Comparison of ENCODE assay signal across 1 cellular context in the genomic region with DNA sequence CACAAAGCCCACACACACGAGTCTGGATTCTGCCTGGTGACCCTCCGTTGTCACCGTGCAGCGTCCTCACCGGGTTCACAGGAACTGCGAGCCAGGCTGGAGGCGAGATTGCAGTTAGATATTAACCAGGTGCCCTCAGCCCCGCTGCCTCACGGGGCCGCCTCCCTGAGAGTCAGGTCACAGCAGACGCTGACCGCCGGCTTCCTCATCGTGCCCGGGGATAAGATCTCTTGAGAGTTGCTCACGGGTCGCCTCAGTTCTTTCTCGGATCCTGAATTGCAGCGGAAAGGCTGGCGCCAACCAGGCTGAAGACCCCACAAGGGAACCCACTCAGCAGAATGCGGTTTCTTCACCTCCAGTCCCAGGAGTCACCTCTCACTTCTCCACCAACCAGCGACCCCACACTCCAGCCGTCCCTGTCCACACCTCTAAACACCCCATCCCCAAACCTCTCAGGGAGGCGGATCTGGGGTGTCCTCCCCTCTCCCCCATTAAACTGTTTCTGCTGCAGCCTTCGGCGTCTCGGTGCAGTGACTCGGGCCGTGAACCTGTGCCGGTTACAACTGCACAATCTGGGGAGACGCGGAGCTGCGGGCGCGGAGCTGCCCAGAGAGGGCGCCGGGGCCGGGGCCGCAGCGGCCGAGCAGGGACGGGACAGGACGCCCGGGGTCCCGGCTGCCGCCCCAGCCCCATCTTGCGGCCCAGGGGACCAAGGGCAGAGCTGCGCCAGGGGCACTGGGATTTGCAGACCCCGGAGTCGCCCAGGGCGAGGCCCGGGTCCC.
A peak's percentile ranks its signal among the peaks of the same experiment; 100 is the strongest.
TF ChIP-seq lines count a peak whose summit lies in the region.

No MANE protein-coding gene starts in this region.

TF ChIP-seq in GM12878, 131 proteins besides CTCF, POLR2A, EP300 and RAD21 (continues in another document):
- TF ChIP-seq SUPT20H (IDR thresholded peaks at IDR 0.05; ENCODE audit: borderline replicate concordance, control insufficient read depth, low read depth, low read length) (no peak), PAX8 (IDR thresholded peaks at IDR 0.05) (no peak), MXI1 (IDR thresholded peaks at IDR 0.05; ENCODE audit: low read depth, low read length) (0 out of 2 replicates have a peak, but pooled peaks have one; percentile 61), HDAC6 (IDR thresholded peaks at IDR 0.05; ENCODE audit: unreplicated experiment) (no peak), NR2C1 (IDR thresholded peaks at IDR 0.05) (0 out of 2 replicates have a peak, but pooled peaks have one; percentile 24), SPI1 (IDR thresholded peaks at IDR 0.05; ENCODE audit: borderline replicate concordance, insufficient read depth, low read depth, low read length) (0 out of 2 replicates have a peak, but pooled peaks have one; percentile 6), BACH1 (IDR thresholded peaks at IDR 0.05; ENCODE audit: borderline replicate concordance) (0 out of 2 replicates have a peak, but pooled peaks have one; percentile 37), WRNIP1 (IDR thresholded peaks at IDR 0.05; ENCODE audit: borderline replicate concordance, low read depth, low read length) (no peak), SMC3 (IDR thresholded peaks at IDR 0.05; ENCODE audit: borderline replicate concordance, low read length) (no peak), RCOR1 (conservative IDR thresholded peaks at IDR 0.05; ENCODE audit: low read depth, low read length) (no peak), GABPA (IDR thresholded peaks at IDR 0.05; ENCODE audit: low read depth) (no peak), RBBP5 (conservative IDR thresholded peaks at IDR 0.05) (no peak), LARP7 (IDR thresholded peaks at IDR 0.05) (peak; percentile 58), SREBF2 (IDR thresholded peaks at IDR 0.05; ENCODE audit: low read length) (no peak), TCF7 (IDR thresholded peaks at IDR 0.05; ENCODE audit: borderline replicate concordance) (no peak), CBFB (IDR thresholded peaks at IDR 0.05; ENCODE audit: low read depth) (no peak), FOXM1 (IDR thresholded peaks at IDR 0.05; ENCODE audit: low read depth, low read length) (no peak), ETV6 (conservative IDR thresholded peaks at IDR 0.05 in 1 of 2, IDR thresholded peaks at IDR 0.05 in 1 of 2; ENCODE audit: borderline replicate concordance in 1 of 2, low read depth in 1 of 2) (no peak), GATAD2B (conservative IDR thresholded peaks at IDR 0.05; ENCODE audit: low read depth) (peak; percentile 23; the same call in 1 of the 2 replicates), IKZF1 (conservative IDR thresholded peaks at IDR 0.05) (no peak; the same call in 1 of the 2 replicates), MTA2 (IDR thresholded peaks at IDR 0.05; ENCODE audit: low read depth) (peak; percentile 50; the same call in 1 of the 2 replicates), MEF2B (IDR thresholded peaks at IDR 0.05; ENCODE audit: partially characterized antibody, poor library complexity, severe bottlenecking) (peak; percentile 61), ESRRA (IDR thresholded peaks at IDR 0.05; ENCODE audit: low read length) (no peak), MTA3 (IDR thresholded peaks at IDR 0.05; ENCODE audit: borderline replicate concordance, low read length) (no peak), RFX5 (IDR thresholded peaks at IDR 0.05; ENCODE audit: low read depth, low read length) (no peak), TAF1 (IDR thresholded peaks at IDR 0.05; ENCODE audit: borderline replicate concordance, low read depth, low read length) (no peak), ZSCAN29 (IDR thresholded peaks at IDR 0.05) (no peak)
- TF ChIP-seq, protein P1, sequence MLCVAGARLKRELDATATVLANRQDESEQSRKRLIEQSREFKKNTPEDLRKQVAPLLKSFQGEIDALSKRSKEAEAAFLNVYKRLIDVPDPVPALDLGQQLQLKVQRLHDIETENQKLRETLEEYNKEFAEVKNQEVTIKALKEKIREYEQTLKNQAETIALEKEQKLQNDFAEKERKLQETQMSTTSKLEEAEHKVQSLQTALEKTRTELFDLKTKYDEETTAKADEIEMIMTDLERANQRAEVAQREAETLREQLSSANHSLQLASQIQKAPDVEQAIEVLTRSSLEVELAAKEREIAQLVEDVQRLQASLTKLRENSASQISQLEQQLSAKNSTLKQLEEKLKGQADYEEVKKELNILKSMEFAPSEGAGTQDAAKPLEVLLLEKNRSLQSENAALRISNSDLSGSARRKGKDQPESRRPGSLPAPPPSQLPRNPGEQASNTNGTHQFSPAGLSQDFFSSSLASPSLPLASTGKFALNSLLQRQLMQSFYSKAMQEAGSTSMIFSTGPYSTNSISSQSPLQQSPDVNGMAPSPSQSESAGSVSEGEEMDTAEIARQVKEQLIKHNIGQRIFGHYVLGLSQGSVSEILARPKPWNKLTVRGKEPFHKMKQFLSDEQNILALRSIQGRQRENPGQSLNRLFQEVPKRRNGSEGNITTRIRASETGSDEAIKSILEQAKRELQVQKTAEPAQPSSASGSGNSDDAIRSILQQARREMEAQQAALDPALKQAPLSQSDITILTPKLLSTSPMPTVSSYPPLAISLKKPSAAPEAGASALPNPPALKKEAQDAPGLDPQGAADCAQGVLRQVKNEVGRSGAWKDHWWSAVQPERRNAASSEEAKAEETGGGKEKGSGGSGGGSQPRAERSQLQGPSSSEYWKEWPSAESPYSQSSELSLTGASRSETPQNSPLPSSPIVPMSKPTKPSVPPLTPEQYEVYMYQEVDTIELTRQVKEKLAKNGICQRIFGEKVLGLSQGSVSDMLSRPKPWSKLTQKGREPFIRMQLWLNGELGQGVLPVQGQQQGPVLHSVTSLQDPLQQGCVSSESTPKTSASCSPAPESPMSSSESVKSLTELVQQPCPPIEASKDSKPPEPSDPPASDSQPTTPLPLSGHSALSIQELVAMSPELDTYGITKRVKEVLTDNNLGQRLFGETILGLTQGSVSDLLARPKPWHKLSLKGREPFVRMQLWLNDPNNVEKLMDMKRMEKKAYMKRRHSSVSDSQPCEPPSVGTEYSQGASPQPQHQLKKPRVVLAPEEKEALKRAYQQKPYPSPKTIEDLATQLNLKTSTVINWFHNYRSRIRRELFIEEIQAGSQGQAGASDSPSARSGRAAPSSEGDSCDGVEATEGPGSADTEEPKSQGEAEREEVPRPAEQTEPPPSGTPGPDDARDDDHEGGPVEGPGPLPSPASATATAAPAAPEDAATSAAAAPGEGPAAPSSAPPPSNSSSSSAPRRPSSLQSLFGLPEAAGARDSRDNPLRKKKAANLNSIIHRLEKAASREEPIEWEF (IDR thresholded peaks at IDR 0.05; ENCODE audit: insufficient replicate concordance, low read depth, low read length) = no peak
- TF ChIP-seq, protein P2, sequence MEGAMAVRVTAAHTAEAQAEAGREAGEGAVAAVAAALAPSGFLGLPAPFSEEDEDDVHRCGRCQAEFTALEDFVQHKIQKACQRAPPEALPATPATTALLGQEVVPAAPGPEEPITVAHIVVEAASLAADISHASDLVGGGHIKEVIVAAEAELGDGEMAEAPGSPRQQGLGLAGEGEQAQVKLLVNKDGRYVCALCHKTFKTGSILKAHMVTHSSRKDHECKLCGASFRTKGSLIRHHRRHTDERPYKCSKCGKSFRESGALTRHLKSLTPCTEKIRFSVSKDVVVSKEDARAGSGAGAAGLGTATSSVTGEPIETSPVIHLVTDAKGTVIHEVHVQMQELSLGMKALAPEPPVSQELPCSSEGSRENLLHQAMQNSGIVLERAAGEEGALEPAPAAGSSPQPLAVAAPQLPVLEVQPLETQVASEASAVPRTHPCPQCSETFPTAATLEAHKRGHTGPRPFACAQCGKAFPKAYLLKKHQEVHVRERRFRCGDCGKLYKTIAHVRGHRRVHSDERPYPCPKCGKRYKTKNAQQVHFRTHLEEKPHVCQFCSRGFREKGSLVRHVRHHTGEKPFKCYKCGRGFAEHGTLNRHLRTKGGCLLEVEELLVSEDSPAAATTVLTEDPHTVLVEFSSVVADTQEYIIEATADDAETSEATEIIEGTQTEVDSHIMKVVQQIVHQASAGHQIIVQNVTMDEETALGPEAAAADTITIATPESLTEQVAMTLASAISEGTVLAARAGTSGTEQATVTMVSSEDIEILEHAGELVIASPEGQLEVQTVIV (IDR thresholded peaks at IDR 0.05; ENCODE audit: borderline replicate concordance, partially characterized antibody) = no peak
- TF ChIP-seq, protein P3, sequence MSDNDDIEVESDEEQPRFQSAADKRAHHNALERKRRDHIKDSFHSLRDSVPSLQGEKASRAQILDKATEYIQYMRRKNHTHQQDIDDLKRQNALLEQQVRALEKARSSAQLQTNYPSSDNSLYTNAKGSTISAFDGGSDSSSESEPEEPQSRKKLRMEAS (IDR thresholded peaks at IDR 0.05; ENCODE audit: low read depth, low read length) = no peak
- TF ChIP-seq, protein P4, sequence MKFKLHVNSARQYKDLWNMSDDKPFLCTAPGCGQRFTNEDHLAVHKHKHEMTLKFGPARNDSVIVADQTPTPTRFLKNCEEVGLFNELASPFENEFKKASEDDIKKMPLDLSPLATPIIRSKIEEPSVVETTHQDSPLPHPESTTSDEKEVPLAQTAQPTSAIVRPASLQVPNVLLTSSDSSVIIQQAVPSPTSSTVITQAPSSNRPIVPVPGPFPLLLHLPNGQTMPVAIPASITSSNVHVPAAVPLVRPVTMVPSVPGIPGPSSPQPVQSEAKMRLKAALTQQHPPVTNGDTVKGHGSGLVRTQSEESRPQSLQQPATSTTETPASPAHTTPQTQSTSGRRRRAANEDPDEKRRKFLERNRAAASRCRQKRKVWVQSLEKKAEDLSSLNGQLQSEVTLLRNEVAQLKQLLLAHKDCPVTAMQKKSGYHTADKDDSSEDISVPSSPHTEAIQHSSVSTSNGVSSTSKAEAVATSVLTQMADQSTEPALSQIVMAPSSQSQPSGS (IDR thresholded peaks at IDR 0.05; ENCODE audit: low read length) = no peak
- TF ChIP-seq, protein P5, sequence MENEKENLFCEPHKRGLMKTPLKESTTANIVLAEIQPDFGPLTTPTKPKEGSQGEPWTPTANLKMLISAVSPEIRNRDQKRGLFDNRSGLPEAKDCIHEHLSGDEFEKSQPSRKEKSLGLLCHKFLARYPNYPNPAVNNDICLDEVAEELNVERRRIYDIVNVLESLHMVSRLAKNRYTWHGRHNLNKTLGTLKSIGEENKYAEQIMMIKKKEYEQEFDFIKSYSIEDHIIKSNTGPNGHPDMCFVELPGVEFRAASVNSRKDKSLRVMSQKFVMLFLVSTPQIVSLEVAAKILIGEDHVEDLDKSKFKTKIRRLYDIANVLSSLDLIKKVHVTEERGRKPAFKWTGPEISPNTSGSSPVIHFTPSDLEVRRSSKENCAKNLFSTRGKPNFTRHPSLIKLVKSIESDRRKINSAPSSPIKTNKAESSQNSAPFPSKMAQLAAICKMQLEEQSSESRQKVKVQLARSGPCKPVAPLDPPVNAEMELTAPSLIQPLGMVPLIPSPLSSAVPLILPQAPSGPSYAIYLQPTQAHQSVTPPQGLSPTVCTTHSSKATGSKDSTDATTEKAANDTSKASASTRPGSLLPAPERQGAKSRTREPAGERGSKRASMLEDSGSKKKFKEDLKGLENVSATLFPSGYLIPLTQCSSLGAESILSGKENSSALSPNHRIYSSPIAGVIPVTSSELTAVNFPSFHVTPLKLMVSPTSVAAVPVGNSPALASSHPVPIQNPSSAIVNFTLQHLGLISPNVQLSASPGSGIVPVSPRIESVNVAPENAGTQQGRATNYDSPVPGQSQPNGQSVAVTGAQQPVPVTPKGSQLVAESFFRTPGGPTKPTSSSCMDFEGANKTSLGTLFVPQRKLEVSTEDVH (IDR thresholded peaks at IDR 0.05; ENCODE audit: low read depth, partially characterized antibody) = no peak
- TF ChIP-seq, protein P6, sequence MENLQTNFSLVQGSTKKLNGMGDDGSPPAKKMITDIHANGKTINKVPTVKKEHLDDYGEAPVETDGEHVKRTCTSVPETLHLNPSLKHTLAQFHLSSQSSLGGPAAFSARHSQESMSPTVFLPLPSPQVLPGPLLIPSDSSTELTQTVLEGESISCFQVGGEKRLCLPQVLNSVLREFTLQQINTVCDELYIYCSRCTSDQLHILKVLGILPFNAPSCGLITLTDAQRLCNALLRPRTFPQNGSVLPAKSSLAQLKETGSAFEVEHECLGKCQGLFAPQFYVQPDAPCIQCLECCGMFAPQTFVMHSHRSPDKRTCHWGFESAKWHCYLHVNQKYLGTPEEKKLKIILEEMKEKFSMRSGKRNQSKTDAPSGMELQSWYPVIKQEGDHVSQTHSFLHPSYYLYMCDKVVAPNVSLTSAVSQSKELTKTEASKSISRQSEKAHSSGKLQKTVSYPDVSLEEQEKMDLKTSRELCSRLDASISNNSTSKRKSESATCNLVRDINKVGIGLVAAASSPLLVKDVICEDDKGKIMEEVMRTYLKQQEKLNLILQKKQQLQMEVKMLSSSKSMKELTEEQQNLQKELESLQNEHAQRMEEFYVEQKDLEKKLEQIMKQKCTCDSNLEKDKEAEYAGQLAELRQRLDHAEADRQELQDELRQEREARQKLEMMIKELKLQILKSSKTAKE (IDR thresholded peaks at IDR 0.05; ENCODE audit: low read depth, poor library complexity, severe bottlenecking) = no peak
- TF ChIP-seq, protein P7, sequence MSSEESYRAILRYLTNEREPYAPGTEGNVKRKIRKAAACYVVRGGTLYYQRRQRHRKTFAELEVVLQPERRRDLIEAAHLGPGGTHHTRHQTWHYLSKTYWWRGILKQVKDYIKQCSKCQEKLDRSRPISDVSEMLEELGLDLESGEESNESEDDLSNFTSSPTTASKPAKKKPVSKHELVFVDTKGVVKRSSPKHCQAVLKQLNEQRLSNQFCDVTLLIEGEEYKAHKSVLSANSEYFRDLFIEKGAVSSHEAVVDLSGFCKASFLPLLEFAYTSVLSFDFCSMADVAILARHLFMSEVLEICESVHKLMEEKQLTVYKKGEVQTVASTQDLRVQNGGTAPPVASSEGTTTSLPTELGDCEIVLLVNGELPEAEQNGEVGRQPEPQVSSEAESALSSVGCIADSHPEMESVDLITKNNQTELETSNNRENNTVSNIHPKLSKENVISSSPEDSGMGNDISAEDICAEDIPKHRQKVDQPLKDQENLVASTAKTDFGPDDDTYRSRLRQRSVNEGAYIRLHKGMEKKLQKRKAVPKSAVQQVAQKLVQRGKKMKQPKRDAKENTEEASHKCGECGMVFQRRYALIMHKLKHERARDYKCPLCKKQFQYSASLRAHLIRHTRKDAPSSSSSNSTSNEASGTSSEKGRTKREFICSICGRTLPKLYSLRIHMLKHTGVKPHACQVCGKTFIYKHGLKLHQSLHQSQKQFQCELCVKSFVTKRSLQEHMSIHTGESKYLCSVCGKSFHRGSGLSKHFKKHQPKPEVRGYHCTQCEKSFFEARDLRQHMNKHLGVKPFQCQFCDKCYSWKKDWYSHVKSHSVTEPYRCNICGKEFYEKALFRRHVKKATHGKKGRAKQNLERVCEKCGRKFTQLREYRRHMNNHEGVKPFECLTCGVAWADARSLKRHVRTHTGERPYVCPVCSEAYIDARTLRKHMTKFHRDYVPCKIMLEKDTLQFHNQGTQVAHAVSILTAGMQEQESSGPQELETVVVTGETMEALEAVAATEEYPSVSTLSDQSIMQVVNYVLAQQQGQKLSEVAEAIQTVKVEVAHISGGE (CRISPR knock-in tag; IDR thresholded peaks at IDR 0.05) = no peak
